21 cellular contexts compared by ENCODE assay signal in genomic region chr2:219632758-219633101, GRCh38. TPM values are rescaled to one million over a fixed set of nuclear protein-coding genes. Genes with fewer than 3 reads are reported as not detected.
DNase-seq lines count a peak whose midpoint lies in the region; ATAC-seq and TF ChIP-seq lines count a peak whose summit lies in the region.
"Had no signal": no experiment of that assay in that cellular context is flagged by ENCODE, and none has a peak within 500 bp of the region (broad histone marks: within the 10 kb centered on the region; RNA-seq: fewer than 3 reads in every experiment).

No MANE protein-coding gene starts in this region.

- intact Hi-C loops in posterior vena cava (cut with DNase I): loop anchor here in 1 of 2 donors (10.0 kb wide), 1 partner anchor 778 kb away; the partner anchor contains the start of gene WNT6

- peak overlapping the region; percentile 45 to 47 for H3K4me3 ChIP-seq in right atrium auricular region
- H3K4me3 ChIP-seq: GM12878, SJSA1 had no signal

- TF ChIP-seq CTCF in right atrium auricular region (IDR thresholded peaks at IDR 0.05): no peak

- H3K9me3 ChIP-seq in right atrium auricular region: no peaks in the 10 kb centered on the region
- H3K9me3 ChIP-seq: SJSA1 had no signal

- peak overlapping the region; percentile 90 to 98 for H3K27ac ChIP-seq in right atrium auricular region
- H3K27ac ChIP-seq: KMS-11, RWPE1, SJSA1 had no signal

- no peaks in the 10 kb centered on the region for H3K27me3 ChIP-seq in right atrium auricular region
- H3K27me3 ChIP-seq: SJSA1 had no signal

- peaks cover 60% of the 10 kb centered on the region for H3K36me3 ChIP-seq in right atrium auricular region

- peaks cover 0 to 63% of the 10 kb centered on the region in 2 donors for H3K4me1 ChIP-seq in right atrium auricular region

- no peak for ATAC-seq in HG03175 (IDR thresholded peaks at IDR 0.05; ENCODE audit: unreplicated experiment)
- ATAC-seq: GM12878, PC-3 had no signal

- DNase-seq in AG08396 (ENCODE audit: low spot score): peak; percentile 3
- DNase-seq in D341Med (ENCODE audit: low spot score): peak; percentile 17
- DNase-seq in right atrium auricular region (ENCODE audit: low spot score): no peak
- DNase-seq in posterior vena cava (ENCODE audit: low spot score): peak; percentile 69
- no peak for DNase-seq in NCI-H510A (lab: John Stamatoyannopoulos, UW)
- no peak for DNase-seq in cortex of kidney (lab: John Stamatoyannopoulos, UW)
- DNase-seq: CD4-positive, alpha-beta memory T cell; GDM1; HFFc6; NCI-H1436 treated with DMSO at 0.1 percent for 48 hours; NCI-H2029 treated with DMSO at 0.1 percent for 48 hours; NCI-H2171 treated with DMSO at 0.1 percent for 48 hours; NCI-H510A treated with DMSO at 0.1 percent for 48 hours; NCI-H82; PC-3 had no signal

RNA-seq across cellular contexts. Expression of gene SLC4A3, which starts 5.3 kb away (rescaled TPM):
- total RNA-seq in right atrium auricular region (100 to 1,000 TPM; 270 to 502 TPM), posterior vena cava (10 to 100 TPM in 1 of 2 donors, 1 to 10 TPM in 1; 6.2 to 10.1 TPM)
- total RNA-seq: B cell; CD4-positive, alpha-beta memory T cell; GM12878 had no signal

RNA-seq across cellular contexts. Expression of gene STK11IP, which starts 35.1 kb away (rescaled TPM):
- 1 to 10 TPM; 5.5 to 6.6 TPM for total RNA-seq in right atrium auricular region
- total RNA-seq in posterior vena cava: 10 to 100 TPM; 18.6 to 22.4 TPM

Comparison
In these comparisons a context has a peak if more than half of its experiments do, and no peak if none do; other contexts are left out.
1. DNase-seq: peak in AG08396 (single experiment), D341Med (single experiment) and posterior vena cava (single experiment); none in right atrium auricular region (single experiment), NCI-H510A (single experiment) and cortex of kidney (single experiment).
2. RNA of gene SLC4A3, which starts 5.3 kb away (total RNA-seq): 270 to 502 TPM in right atrium auricular region; 6.2 to 10.1 TPM in posterior vena cava; every median in the first group is over 10 times any median in the second.